28 cellular contexts compared by ENCODE assay signal in the genomic region with DNA sequence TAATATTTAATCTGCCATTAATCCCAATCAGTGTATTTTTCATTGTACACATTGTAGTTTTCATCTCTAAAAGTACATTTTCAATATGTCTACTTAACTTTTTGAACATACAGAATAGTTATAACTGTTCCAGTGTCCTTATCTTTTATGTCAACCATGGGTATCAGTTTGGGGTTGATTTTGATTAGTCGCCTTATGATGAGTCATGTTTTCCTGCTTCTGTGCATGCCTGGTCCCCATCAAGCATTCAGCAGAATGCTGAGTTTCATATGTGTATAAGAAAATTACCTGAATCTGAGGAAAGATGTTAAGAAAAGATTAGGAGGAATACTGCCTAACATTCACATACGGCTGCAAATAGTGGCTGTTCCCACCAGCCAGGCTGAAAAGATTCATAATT. TPM values are rescaled to one million over a fixed set of nuclear protein-coding genes. Genes with fewer than 3 reads are reported as not detected.
DNase-seq lines count a peak whose midpoint lies in the region; ATAC-seq, FAIRE-seq and TF ChIP-seq lines count a peak whose summit lies in the region.
"Had no signal": no experiment of that assay in that cellular context is flagged by ENCODE, and none has a peak within 500 bp of the region (broad histone marks: within the 10 kb centered on the region; RNA-seq: fewer than 3 reads in every experiment).

No MANE protein-coding gene starts in this region.

- no peak overlapping the region for H3K4me3 Mint-ChIP-seq in activated T-cell treated with anti-CD3 and anti-CD28 coated beads, Interleukin-2, amount 50 U/mL, for 72 hours
- H3K4me3 Mint-ChIP-seq: activated B cell treated with CpG ODN at 0.5 μM for 24 hours; dendritic cell treated with granulocyte-macrophage colony-stimulating factor and Interleukin-4, amounts not matched to agents 40 ng/mL and 50 ng/mL, for 4 days; natural killer cell had no signal

- peaks cover 8% of the 10 kb centered on the region for H3K4me1 Mint-ChIP-seq in activated T-cell treated with anti-CD3 and anti-CD28 coated beads, Interleukin-2, amount 50 U/mL, for 72 hours (ENCODE audit: low read depth)
- H3K4me1 Mint-ChIP-seq: activated B cell treated with CpG ODN at 0.5 μM for 24 hours, natural killer cell had no signal

- H2AK5ac ChIP-seq in trophoblast cell (ENCODE audit: low read length) = no peak overlapping the region

- H3K27ac Mint-ChIP-seq in activated T-cell treated with anti-CD3 and anti-CD28 coated beads, Interleukin-2, amount 50 U/mL, for 72 hours = peak overlapping the region; percentile 71
- H3K27ac Mint-ChIP-seq: activated B cell treated with CpG ODN at 0.5 μM for 24 hours; dendritic cell treated with granulocyte-macrophage colony-stimulating factor and Interleukin-4, amounts not matched to agents 40 ng/mL and 50 ng/mL, for 4 days; natural killer cell had no signal

- H3K9me3 ChIP-seq in trophoblast cell (ENCODE audit: insufficient read depth, low read depth, low read length) = no peaks in the 10 kb centered on the region
- H3K9me3 ChIP-seq: BLaER1, testis, uterus had no signal

- no peak for DNase-seq in activated T-cell treated with anti-CD3 and anti-CD28 coated beads, Interleukin-2, amount 50 U/mL, for 72 hours
- no peak for DNase-seq in activated T-cell treated with anti-CD3 and anti-CD28 coated beads, Interleukin-2, amount 50 U/mL, for 48 hours
- DNase-seq in LHCN-M2 (ENCODE audit: low read depth) (peak; percentile 35), bronchial epithelial cell (ENCODE audit: low read depth) (peak; percentile 35), trophoblast cell (no peak), brain microvascular endothelial cell (no peak), GM10248 (ENCODE audit: extremely low spot score) (no peak), MV-4-11 (lab: John Stamatoyannopoulos, UW) (no peak)
- DNase-seq: ACHN; activated B cell treated with CpG ODN at 0.5 μM for 24 hours; activated CD8-positive, alpha-beta memory T cell treated with anti-CD3 and anti-CD28 coated beads, Interleukin-2, amount 50 U/mL, for 4 hours; activated gamma-delta T cell treated with Interleukin-2 at 50 U/mL for 16 hours; DMS53; natural killer cell; NCI-H1417; NCI-H446; NCI-H82; Right ventricle myocardium superior; small intestine; stimulated activated CD4-positive, alpha-beta T cell treated with anti-CD3 and anti-CD28 coated beads, Interleukin-1b, Interleukin-23, amount 100 ng/mL, for 48 hours; T-helper 9 cell; testis; uterus had no signal

- H4K12ac ChIP-seq in trophoblast cell (ENCODE audit: low read depth, low read length) = no peak overlapping the region

- H3K36me3 ChIP-seq in bronchial epithelial cell (ENCODE audit: control insufficient read depth, insufficient read depth, low read length) (no peaks in the 10 kb centered on the region), trophoblast cell (ENCODE audit: control insufficient read depth in 1 of 2, insufficient read depth in 2 of 2, low read length in 2 of 2) (no peaks in the 10 kb centered on the region), brain microvascular endothelial cell (replicated peaks) (no peaks in the 10 kb centered on the region)
- H3K36me3 ChIP-seq: BLaER1, uterus had no signal

- ATAC-seq in activated T-cell treated with anti-CD3 and anti-CD28 coated beads, Interleukin-2, amount 50 U/mL, for 72 hours (replicated peaks in 1 of 2) = no peak
- ATAC-seq: foreskin keratinocyte, natural killer cell had no signal

- no peaks in the 10 kb centered on the region for H3K27me3 ChIP-seq in bronchial epithelial cell (ENCODE audit: control insufficient read depth, insufficient read depth, low read length)
- no peaks in the 10 kb centered on the region for H3K27me3 ChIP-seq in trophoblast cell (ENCODE audit: insufficient read depth, low read length)
- no peaks in the 10 kb centered on the region for H3K27me3 ChIP-seq in brain microvascular endothelial cell (replicated peaks)
- H3K27me3 ChIP-seq: BLaER1, foreskin keratinocyte, testis, uterus had no signal

- no peak for FAIRE-seq in bronchial epithelial cell (lab: Jason Lieb, UNC)
- FAIRE-seq: GM12891, small intestine had no signal

- H3K79me2 ChIP-seq in trophoblast cell (ENCODE audit: control insufficient read depth, insufficient read depth, low read length, poor library complexity) = no peaks in the 10 kb centered on the region

- no peak overlapping the region for H2BK12ac ChIP-seq in trophoblast cell (ENCODE audit: low read length)

- H3K9ac ChIP-seq in trophoblast cell (ENCODE audit: low read length) = peak overlapping the region; percentile 41
- H3K9ac ChIP-seq: BLaER1 had no signal

- H3K4ac ChIP-seq in trophoblast cell (ENCODE audit: low read depth, low read length) = no peak overlapping the region

- no peak overlapping the region for H2AFZ ChIP-seq in trophoblast cell (ENCODE audit: insufficient read depth, low read length, poor library complexity)

- no peak overlapping the region for H3K4me2 ChIP-seq in trophoblast cell (ENCODE audit: low read length)
- H3K4me2 ChIP-seq: BLaER1 had no signal

- H3K18ac ChIP-seq in trophoblast cell (ENCODE audit: low read length) = no peak overlapping the region

- H3K79me1 ChIP-seq in trophoblast cell (ENCODE audit: low read length) = no peaks in the 10 kb centered on the region

- H3K14ac ChIP-seq in trophoblast cell (ENCODE audit: low read length) = no peak overlapping the region

- no peak overlapping the region for H4K91ac ChIP-seq in trophoblast cell (ENCODE audit: low read depth, low read length)

- no peak overlapping the region for H2BK5ac ChIP-seq in trophoblast cell (ENCODE audit: low read depth, low read length, poor library complexity)

- H4K8ac ChIP-seq in trophoblast cell (ENCODE audit: low read depth, low read length) = no peak overlapping the region

- H3K4me1 ChIP-seq in trophoblast cell (ENCODE audit: control insufficient read depth in 1 of 2, insufficient read depth in 2 of 2, low read length in 2 of 2) = no peaks in the 10 kb centered on the region
- H3K4me1 ChIP-seq: BLaER1, foreskin keratinocyte, testis, uterus had no signal

- CTCF ChIA-PET in GM10248 (lab: Yijun Ruan, JAX) = interaction anchor here (1.0 kb wide), 1 partner anchor 8 kb away, joined by 3 read pairs; no protein-coding TSS in a partner anchor

- no peaks in the 10 kb centered on the region for H3K36me3 Mint-ChIP-seq in activated T-cell treated with anti-CD3 and anti-CD28 coated beads, Interleukin-2, amount 50 U/mL, for 72 hours (ENCODE audit: insufficient read depth in 2 of 2)
- H3K36me3 Mint-ChIP-seq: natural killer cell had no signal

- H3K4me3 ChIP-seq in bronchial epithelial cell (ENCODE audit: low read depth, low read length) (no peak overlapping the region), trophoblast cell (ENCODE audit: low read depth, low read length) (no peak overlapping the region), brain microvascular endothelial cell (ENCODE audit: low read depth, low read length) (no peak overlapping the region)
- H3K4me3 ChIP-seq: BLaER1, testis, uterus had no signal

- H3K27me3 Mint-ChIP-seq in activated T-cell treated with anti-CD3 and anti-CD28 coated beads, Interleukin-2, amount 50 U/mL, for 72 hours (ENCODE audit: low read depth) = no peaks in the 10 kb centered on the region
- H3K27me3 Mint-ChIP-seq: activated B cell treated with CpG ODN at 0.5 μM for 24 hours; dendritic cell treated with granulocyte-macrophage colony-stimulating factor and Interleukin-4, amounts not matched to agents 40 ng/mL and 50 ng/mL, for 4 days had no signal

- WGBS in trophoblast cell (ENCODE audit: extremely low coverage, insufficient coverage, insufficient read length) = no CpG with 5 or more reads among the region's 2 CpGs

- no peaks in the 10 kb centered on the region for H3K9me3 Mint-ChIP-seq in activated T-cell treated with anti-CD3 and anti-CD28 coated beads, Interleukin-2, amount 50 U/mL, for 72 hours
- H3K9me3 Mint-ChIP-seq: activated B cell treated with CpG ODN at 0.5 μM for 24 hours; dendritic cell treated with granulocyte-macrophage colony-stimulating factor and Interleukin-4, amounts not matched to agents 40 ng/mL and 50 ng/mL, for 4 days; natural killer cell had no signal

- H3K27ac ChIP-seq in trophoblast cell (ENCODE audit: low read depth, low read length) = no peak overlapping the region
- H3K27ac ChIP-seq in brain microvascular endothelial cell = no peak overlapping the region
- H3K27ac ChIP-seq: BLaER1, foreskin keratinocyte, testis, uterus had no signal

- no peak overlapping the region for H3K23ac ChIP-seq in trophoblast cell (ENCODE audit: low read length)

- POLR2A ChIA-PET in GM10248 (lab: Yijun Ruan, JAX) = no interaction called here

- TF ChIP-seq CTCF in bronchial epithelial cell (IDR thresholded peaks at IDR 0.05; ENCODE audit: insufficient read depth, low read length, severe bottlenecking) (no peak), brain microvascular endothelial cell (IDR thresholded peaks at IDR 0.05; ENCODE audit: low read depth, low read length, missing control alignments) (no peak), GM10248 (IDR thresholded peaks at IDR 0.05; ENCODE audit: control extremely low read depth, extremely low read depth, low read depth, missing control alignments) (no peak)

- in situ Hi-C loops in brain microvascular endothelial cell (cut with HindIII; ENCODE audit: low pct_ligation_motif_present, low sequenced_read_pairs) = no loop called here

- H2BK120ac ChIP-seq in trophoblast cell (ENCODE audit: insufficient read depth, low read length, poor library complexity) = no peak overlapping the region

RNA-seq across cellular contexts. Expression of gene SPDYA, which starts 17.7 kb away (rescaled TPM):
- 1 to 10 TPM; 1.1 to 1.5 TPM for total RNA-seq in activated T-cell treated with anti-CD3 and anti-CD28 coated beads, Interleukin-2, amount 50 U/mL, for 72 hours
- 0.63 and 1.1 TPM in 2 replicates for total RNA-seq in LHCN-M2 (2014; rRNA removed)
- 0.29 TPM for polyA plus RNA-seq in LHCN-M2 (2012)
- total RNA-seq in bronchial epithelial cell = 0.79 and 1.4 TPM in 2 replicates
- 4.4 and 4.5 TPM in 2 replicates for polyA plus RNA-seq in trophoblast cell (2013)
- polyA plus RNA-seq: adipose tissue had no signal

RNA-seq across cellular contexts. Expression of gene TRMT61B, which starts 41.7 kb away (rescaled TPM):
- 10 to 100 TPM; 18.5 to 20.5 TPM for total RNA-seq in activated T-cell treated with anti-CD3 and anti-CD28 coated beads, Interleukin-2, amount 50 U/mL, for 72 hours
- total RNA-seq in LHCN-M2 (2014; rRNA removed) = 9.6 and 11.9 TPM in 2 replicates
- 4.9 TPM for polyA plus RNA-seq in LHCN-M2 (2012)
- total RNA-seq in bronchial epithelial cell = 16.1 and 17.0 TPM in 2 replicates
- polyA plus RNA-seq in trophoblast cell (2013) = 11.9 and 12.6 TPM in 2 replicates

Comparison
In these comparisons a context has a peak if more than half of its experiments do, and no peak if none do; other contexts are left out.
1. DNase-seq: peak in LHCN-M2 (single experiment) and bronchial epithelial cell (single experiment); none in activated T-cell treated with anti-CD3 and anti-CD28 coated beads, Interleukin-2, amount 50 U/mL, for 72 hours (0 of 2), activated T-cell treated with anti-CD3 and anti-CD28 coated beads, Interleukin-2, amount 50 U/mL, for 48 hours (0 of 2), trophoblast cell (0 of 2), brain microvascular endothelial cell (single experiment), GM10248 (single experiment) and MV-4-11 (single experiment).